Comparison of ENCODE assay signal across 11 cellular contexts in genomic region chr3:15284121-15284889, GRCh38. TPM values are rescaled to one million over a fixed set of nuclear protein-coding genes. Genes with fewer than 3 reads are reported as not detected.
DNase-seq lines count a peak whose midpoint lies in the region; ATAC-seq lines count a peak whose summit lies in the region.
"Had no signal": no experiment of that assay in that cellular context is flagged by ENCODE, and none has a peak within 500 bp of the region (broad histone marks: within the 10 kb centered on the region; RNA-seq: fewer than 3 reads in every experiment).

No MANE protein-coding gene starts in this region.

- no peaks in the 10 kb centered on the region for H3K36me3 ChIP-seq in SJCRH30

- ATAC-seq in left colon (peak; percentile 69), HG02798 (IDR thresholded peaks at IDR 0.05; ENCODE audit: poor library complexity, unreplicated experiment) (no peak), GM21515 (IDR thresholded peaks at IDR 0.05; ENCODE audit: unreplicated experiment) (no peak), GM21526 (IDR thresholded peaks at IDR 0.05; ENCODE audit: low FRiP score, unreplicated experiment) (no peak), GM21390 (IDR thresholded peaks at IDR 0.05; ENCODE audit: unreplicated experiment) (no peak)
- ATAC-seq: GM23338 had no signal

- H3K4me1 ChIP-seq in SJCRH30: no peaks in the 10 kb centered on the region; the same call in 1 of the 2 replicates

- no peaks in the 10 kb centered on the region for H3K9me3 ChIP-seq in SJCRH30 (replicated peaks)

- DNase-seq in DMS 273 (lab: John Stamatoyannopoulos, UW; ENCODE audit: unreplicated experiment) (peak; percentile 96), NCI-H1092 treated with DMSO at 0.1 percent for 48 hours (lab: John Stamatoyannopoulos, UW) (peak; percentile 99), SJCRH30 (peak; percentile 36 to 55), left colon (peak in 1 of 2 donors; percentile 41)
- DNase-seq: amniotic stem cell, IMR-90 had no signal

- H3K27me3 ChIP-seq in SJCRH30: no peaks in the 10 kb centered on the region

- no peak overlapping the region for H3K27ac ChIP-seq in SJCRH30

- intact Hi-C loops in left colon (cut with DNase I, micrococcal nuclease): loop anchor here in 1 of 2 donors (10.0 kb wide), 1 partner anchor 50 kb away; the partner anchor contains the start of gene SH3BP5

- no peak overlapping the region for H3K4me3 ChIP-seq in SJCRH30
- H3K4me3 ChIP-seq: GM23338 had no signal

RNA-seq across cellular contexts. Expression of gene SH3BP5, which starts 48.1 kb away (rescaled TPM):
- 8.1 and 8.5 TPM in 2 replicates for total RNA-seq in SJCRH30 (2014; rRNA removed; shearing (Covaris generic))
- 10 to 100 TPM in 1 of 2 donors, 1 to 10 TPM in 1; 7.6 to 12.1 TPM for total RNA-seq in left colon
